ENCODE assay signal across 11 cellular contexts in genomic region chr10:13000431-13000830, GRCh38. TPM values are rescaled to one million over a fixed set of nuclear protein-coding genes. Genes with fewer than 3 reads are reported as not detected.
DNase-seq lines count a peak whose midpoint lies in the region; ATAC-seq and TF ChIP-seq lines count a peak whose summit lies in the region.
"Had no signal": no experiment of that assay in that cellular context is flagged by ENCODE, and none has a peak within 500 bp of the region (broad histone marks: within the 10 kb centered on the region; RNA-seq: fewer than 3 reads in every experiment).

No MANE protein-coding gene starts in this region.

- no peak for ATAC-seq in activated T-helper 17 cell treated with anti-CD3 and anti-CD28 coated beads, Interleukin-2, amount 50 U/mL, for 72 hours (replicated peaks)
- ATAC-seq in lower lobe of right lung (no peak), GM18870 (IDR thresholded peaks at IDR 0.05; ENCODE audit: unreplicated experiment) (no peak)

- H3K27me3 ChIP-seq in lower lobe of right lung (ENCODE audit: low read depth) (peaks cover 27% of the 10 kb centered on the region), subcutaneous abdominal adipose tissue (ENCODE audit: control insufficient read depth in 5 of 5, insufficient read depth in 4 of 5, low read length in 5 of 5) (peaks cover 0 to 3% (median 0%) of the 10 kb centered on the region in 5 donors)

- no peak for DNase-seq in T-helper 2 cell treated with Interferon-gamma antibody and Interleukin-4, amounts not matched to agents 5 μg/mL and 100 μg/mL, for 36 hours (ENCODE audit: low spot score)
- DNase-seq in T-helper 2 cell (no peak), lower lobe of right lung (no peak), NAMALWA (ENCODE audit: low spot score) (no peak), GM19238 (ENCODE audit: insufficient read length, low spot score) (no peak)
- DNase-seq: cerebellar nuclear complex; NCI-H1048; stimulated activated naive CD8-positive, alpha-beta T cell treated with anti-CD3 and anti-CD28 coated beads, Interleukin-15, amount 100 ng/mL, for 72 hours had no signal

- H3K36me3 ChIP-seq in lower lobe of right lung (no peaks in the 10 kb centered on the region), subcutaneous abdominal adipose tissue (ENCODE audit: control insufficient read depth in 5 of 5, insufficient read depth in 5 of 5, low read length in 5 of 5) (peaks cover 0 to 6% (median 2%) of the 10 kb centered on the region in 5 donors)

- peaks cover 3% of the 10 kb centered on the region for H3K4me1 Mint-ChIP-seq in T-helper 2 cell treated with Interferon-gamma antibody and Interleukin-4, amounts not matched to agents 5 μg/mL and 100 μg/mL, for 36 hours (ENCODE audit: low read depth)
- no peaks in the 10 kb centered on the region for H3K4me1 Mint-ChIP-seq in activated T-helper 17 cell treated with anti-CD3 and anti-CD28 coated beads, Interleukin-2, amount 50 U/mL, for 72 hours

- TF ChIP-seq CTCF in lower lobe of right lung (IDR thresholded peaks at IDR 0.05), result no peak

- H3K4me1 ChIP-seq in lower lobe of right lung (no peaks in the 10 kb centered on the region), subcutaneous abdominal adipose tissue (ENCODE audit: control insufficient read depth in 5 of 5, insufficient read depth in 5 of 5, low read length in 5 of 5) (peaks cover 0 to 36% (median 20%) of the 10 kb centered on the region in 5 donors)

- no peaks in the 10 kb centered on the region for H3K9me3 ChIP-seq in lower lobe of right lung
- H3K9me3 ChIP-seq in subcutaneous abdominal adipose tissue (ENCODE audit: control insufficient read depth in 5 of 5, low read length in 5 of 5), result no peaks in the 10 kb centered on the region

- intact Hi-C loops in lower lobe of right lung (cut with DNase I), result no loop called here

- peak overlapping the region; percentile 50 for H3K4me3 ChIP-seq in lower lobe of right lung
- peak overlapping the region; percentile 53 to 73 (median 63) for H3K4me3 ChIP-seq in subcutaneous abdominal adipose tissue (ENCODE audit: low read depth in 1 of 5, low read length in 5 of 5)

- no peaks in the 10 kb centered on the region for H3K9me3 Mint-ChIP-seq in T-helper 2 cell treated with Interferon-gamma antibody and Interleukin-4, amounts not matched to agents 5 μg/mL and 100 μg/mL, for 36 hours
- H3K9me3 Mint-ChIP-seq in activated T-helper 17 cell treated with anti-CD3 and anti-CD28 coated beads, Interleukin-2, amount 50 U/mL, for 72 hours, result peaks cover 4% of the 10 kb centered on the region

- H3K27ac ChIP-seq in lower lobe of right lung, result no peak overlapping the region
- H3K27ac ChIP-seq in subcutaneous abdominal adipose tissue (ENCODE audit: low read depth, low read length), result no peak overlapping the region

- H3K27me3 Mint-ChIP-seq in T-helper 2 cell treated with Interferon-gamma antibody and Interleukin-4, amounts not matched to agents 5 μg/mL and 100 μg/mL, for 36 hours (ENCODE audit: low read depth), result peaks cover 58% of the 10 kb centered on the region
- H3K27me3 Mint-ChIP-seq in activated T-helper 17 cell treated with anti-CD3 and anti-CD28 coated beads, Interleukin-2, amount 50 U/mL, for 72 hours, result peaks cover 60% of the 10 kb centered on the region

- H3K27ac Mint-ChIP-seq in T-helper 2 cell treated with Interferon-gamma antibody and Interleukin-4, amounts not matched to agents 5 μg/mL and 100 μg/mL, for 36 hours, result no peak overlapping the region
- no peak overlapping the region for H3K27ac Mint-ChIP-seq in activated T-helper 17 cell treated with anti-CD3 and anti-CD28 coated beads, Interleukin-2, amount 50 U/mL, for 72 hours

- H3K4me3 Mint-ChIP-seq in T-helper 2 cell treated with Interferon-gamma antibody and Interleukin-4, amounts not matched to agents 5 μg/mL and 100 μg/mL, for 36 hours, result peak overlapping the region; percentile 63
- H3K4me3 Mint-ChIP-seq in activated T-helper 17 cell treated with anti-CD3 and anti-CD28 coated beads, Interleukin-2, amount 50 U/mL, for 72 hours, result peak overlapping the region; percentile 52

- H3K9ac ChIP-seq in subcutaneous abdominal adipose tissue (ENCODE audit: low read length in 5 of 5), result peak overlapping the region in 1 of 5 donors; percentile 5

- H3K36me3 Mint-ChIP-seq in T-helper 2 cell treated with Interferon-gamma antibody and Interleukin-4, amounts not matched to agents 5 μg/mL and 100 μg/mL, for 36 hours (ENCODE audit: low read depth), result no peaks in the 10 kb centered on the region
- H3K36me3 Mint-ChIP-seq in activated T-helper 17 cell treated with anti-CD3 and anti-CD28 coated beads, Interleukin-2, amount 50 U/mL, for 72 hours (ENCODE audit: low read depth), result no peaks in the 10 kb centered on the region

RNA-seq across cellular contexts. Expression of gene CCDC3, which starts 1.1 kb away (rescaled TPM):
- 1 to 10 TPM in 1 of 2 donors, under 1 TPM in 1; 0.26 to 2.5 TPM for total RNA-seq in activated T-helper 17 cell treated with anti-CD3 and anti-CD28 coated beads, Interleukin-2, amount 50 U/mL, for 72 hours
- total RNA-seq in lower lobe of right lung, result 10.5 TPM
